In genomic region chr15:92656089-92656488, GRCh38 we compare ENCODE assay signal across 9 cellular contexts. TPM values are rescaled to one million over a fixed set of nuclear protein-coding genes. Genes with fewer than 3 reads are reported as not detected.
A peak's percentile ranks its signal among the peaks of the same experiment; 100 is the strongest.
DNase-seq lines count a peak whose midpoint lies in the region; ATAC-seq and TF ChIP-seq lines count a peak whose summit lies in the region.
"Had no signal": no experiment of that assay in that cellular context is flagged by ENCODE, and none has a peak within 500 bp of the region (broad histone marks: within the 10 kb centered on the region; RNA-seq: fewer than 3 reads in every experiment).

No MANE protein-coding gene starts in this region.

- H3K27ac ChIP-seq in CD8-positive, alpha-beta memory T cell (ENCODE audit: low read depth, low read length), result no peak overlapping the region
- no peak overlapping the region for H3K27ac ChIP-seq in ovary

- intact Hi-C loops in ovary (cut with DNase I), result no loop called here

- no peaks in the 10 kb centered on the region for H3K4me1 ChIP-seq in CD8-positive, alpha-beta memory T cell (ENCODE audit: insufficient read depth, low read length)
- peaks cover 11% of the 10 kb centered on the region for H3K4me1 ChIP-seq in ovary (ENCODE audit: insufficient read depth)

- H3K27me3 ChIP-seq in CD8-positive, alpha-beta memory T cell (ENCODE audit: insufficient read depth, low read length, poor library complexity, severe bottlenecking), result no peaks in the 10 kb centered on the region
- H3K27me3 ChIP-seq in MG63 (no peaks in the 10 kb centered on the region), ovary (no peaks in the 10 kb centered on the region)

- no peak overlapping the region for H3K4me3 ChIP-seq in CD8-positive, alpha-beta memory T cell (ENCODE audit: low read length)
- peak overlapping the region; percentile 45 for H3K4me3 ChIP-seq in MG63
- peak overlapping the region; percentile 47 for H3K4me3 ChIP-seq in ovary

- no peak for DNase-seq in CD8-positive, alpha-beta memory T cell
- no peak for DNase-seq in MG63
- no peak for DNase-seq in effector memory CD8-positive, alpha-beta T cell
- no peak for DNase-seq in ovary
- DNase-seq: MV-4-11 had no signal

- CTCF ChIA-PET in CD8-positive, alpha-beta memory T cell (lab: Charles Lee), result interaction anchor here (0.7 kb wide), 1 partner anchor 1581 kb away, joined by 3 read pairs; no protein-coding TSS in a partner anchor

- POLR2A ChIA-PET in CD8-positive, alpha-beta memory T cell (lab: Charles Lee), result no interaction called here

- 77 to 84% (median 81%) methylated on average over 6 of the region's 6 CpGs for WGBS in ovary, 3 donors

- no peaks in the 10 kb centered on the region for H3K36me3 Mint-ChIP-seq in CD8-positive, alpha-beta memory T cell
- H3K36me3 Mint-ChIP-seq in effector memory CD8-positive, alpha-beta T cell (ENCODE audit: insufficient read depth), result peaks cover 4% of the 10 kb centered on the region

- peaks cover 30 to 64% of the 10 kb centered on the region in 2 donors for H3K27me3 Mint-ChIP-seq in CD8-positive, alpha-beta memory T cell
- H3K27me3 Mint-ChIP-seq in effector memory CD8-positive, alpha-beta T cell, result peaks cover 57 to 64% of the 10 kb centered on the region in 2 donors

- no peak for TF ChIP-seq CTCF in ovary (IDR thresholded peaks at IDR 0.05)

- H3K36me3 ChIP-seq in CD8-positive, alpha-beta memory T cell (ENCODE audit: insufficient read depth, low read length), result no peaks in the 10 kb centered on the region
- H3K36me3 ChIP-seq in MG63 (no peaks in the 10 kb centered on the region), ovary (no peaks in the 10 kb centered on the region)

- TF ChIP-seq POLR2A in ovary (IDR thresholded peaks at IDR 0.05), result no peak

- H3K4me3 Mint-ChIP-seq in CD8-positive, alpha-beta memory T cell, result peak overlapping the region in 6 of 7 donors; percentile 53 to 70 (median 61)
- H3K4me3 Mint-ChIP-seq in effector memory CD8-positive, alpha-beta T cell, result peak overlapping the region; percentile 40 to 61

- no peaks in the 10 kb centered on the region for H3K9me3 ChIP-seq in CD8-positive, alpha-beta memory T cell (ENCODE audit: low read length)
- H3K9me3 ChIP-seq in MG63 (peaks cover 2% of the 10 kb centered on the region; the same call in 1 of the 2 replicates), ovary (no peaks in the 10 kb centered on the region)

- H3K27ac Mint-ChIP-seq in CD8-positive, alpha-beta memory T cell, result no peak overlapping the region
- no peak overlapping the region for H3K27ac Mint-ChIP-seq in effector memory CD8-positive, alpha-beta T cell

- peaks cover 5 to 14% (median 14%) of the 10 kb centered on the region in 3 donors for H3K4me1 Mint-ChIP-seq in CD8-positive, alpha-beta memory T cell
- peaks cover 0 to 7% of the 10 kb centered on the region in 2 donors for H3K4me1 Mint-ChIP-seq in effector memory CD8-positive, alpha-beta T cell (ENCODE audit: low read depth in 2 of 2)

- H3K9me3 Mint-ChIP-seq in CD8-positive, alpha-beta memory T cell, result peaks cover 0 to 10% (median 0%) of the 10 kb centered on the region in 5 donors
- H3K9me3 Mint-ChIP-seq in effector memory CD8-positive, alpha-beta T cell, result no peaks in the 10 kb centered on the region

- TF ChIP-seq EP300 in ovary (IDR thresholded peaks at IDR 0.05), result no peak

- no peak for ATAC-seq in effector memory CD8-positive, alpha-beta T cell (replicated peaks)
- ATAC-seq in HG03432 (IDR thresholded peaks at IDR 0.05; ENCODE audit: unreplicated experiment), result no peak
- no peak for ATAC-seq in HG02840 (IDR thresholded peaks at IDR 0.05; ENCODE audit: low FRiP score, unreplicated experiment)
- no peak for ATAC-seq in GM18873 (IDR thresholded peaks at IDR 0.05; ENCODE audit: low FRiP score, unreplicated experiment)
- no peak for ATAC-seq in HG03039 (IDR thresholded peaks at IDR 0.05; ENCODE audit: unreplicated experiment)

RNA-seq across cellular contexts. Expression of gene FAM174B, which starts 0.5 kb away (rescaled TPM):
- total RNA-seq in CD8-positive, alpha-beta memory T cell, result 1 to 10 TPM; 3.9 TPM
- polyA plus RNA-seq in CD8-positive, alpha-beta memory T cell, result 0.82 TPM
- 3.0 and 5.5 TPM in 2 replicates for total RNA-seq in MG63 (2014; rRNA removed; shearing (Covaris generic); ENCODE audit: low replicate concordance)
- 10 to 100 TPM in 6 of 7 donors, 1 to 10 TPM in 1; 2.5 to 31.5 (median 15.4) TPM for total RNA-seq in ovary
- 10 to 100 TPM; 11.8 to 15.5 TPM for polyA plus RNA-seq in ovary
